In genomic region chr20:58870293-58871014, GRCh38 we compare ENCODE assay signal across 8 cellular contexts. TPM values are rescaled to one million over a fixed set of nuclear protein-coding genes. Genes with fewer than 3 reads are reported as not detected.
DNase-seq lines count a peak whose midpoint lies in the region; ATAC-seq and TF ChIP-seq lines count a peak whose summit lies in the region.

No MANE protein-coding gene starts in this region.

- H3K27me3 ChIP-seq in CD4-positive, alpha-beta T cell (ENCODE audit: control insufficient read depth, insufficient read depth, low read length), result no peaks in the 10 kb centered on the region
- H3K27me3 ChIP-seq in upper lobe of left lung, result no peaks in the 10 kb centered on the region

- H3K4me1 Mint-ChIP-seq in CD4-positive, alpha-beta T cell (ENCODE audit: low read depth), result peaks cover 5% of the 10 kb centered on the region
- peaks cover 11% of the 10 kb centered on the region for H3K4me1 Mint-ChIP-seq in activated CD8-positive, alpha-beta T cell treated with anti-CD3 and anti-CD28 coated beads for 36 hours (ENCODE audit: low read depth)

- no peaks in the 10 kb centered on the region for H3K27me3 Mint-ChIP-seq in CD4-positive, alpha-beta T cell
- H3K27me3 Mint-ChIP-seq in activated CD8-positive, alpha-beta T cell treated with anti-CD3 and anti-CD28 coated beads for 36 hours, result peaks cover 6% of the 10 kb centered on the region

- peak; percentile 67 for ATAC-seq in CD4-positive, alpha-beta T cell (ENCODE audit: poor library complexity)
- ATAC-seq in activated CD8-positive, alpha-beta T cell treated with anti-CD3 and anti-CD28 coated beads for 36 hours, result peak; percentile 76
- peak; percentile 85 to 87 for ATAC-seq in upper lobe of left lung (ENCODE audit: low FRiP score in 2 of 2)
- no peak for ATAC-seq in HG02884 (IDR thresholded peaks at IDR 0.05; ENCODE audit: unreplicated experiment)

- H3K27ac Mint-ChIP-seq in CD4-positive, alpha-beta T cell, result no peak overlapping the region
- no peak overlapping the region for H3K27ac Mint-ChIP-seq in activated CD8-positive, alpha-beta T cell treated with anti-CD3 and anti-CD28 coated beads for 36 hours

- intact Hi-C loops in CD4-positive, alpha-beta T cell (cut with DNase I, micrococcal nuclease), result loop anchor here (1.0 to 5.0 kb wide), 6 partner anchors 216 to 533 kb away; no protein-coding TSS in a partner anchor
- intact Hi-C loops in activated CD8-positive, alpha-beta T cell treated with anti-CD3 and anti-CD28 coated beads for 36 hours (cut with micrococcal nuclease), result loop anchor here (5.0 to 10.0 kb wide), 2 partner anchors 354 to 532 kb away; no protein-coding TSS in a partner anchor

- CTCF ChIA-PET in CD4-positive, alpha-beta T cell (lab: Charles Lee), result interaction anchor here (0.7 to 1.3 kb wide), 6 partner anchors 16 to 625 kb away, joined by 3 to 7 read pairs (median 4); partner anchors contain the start of gene NELFCD
- CTCF ChIA-PET in activated CD8-positive, alpha-beta T cell treated with anti-CD3 and anti-CD28 coated beads for 36 hours (lab: Charles Lee), result interaction anchor here (0.8 to 2.2 kb wide), 18 partner anchors 9 to 585 kb away, joined by 3 to 18 read pairs (median 4); no protein-coding TSS in a partner anchor

- peak in 8 of 10 experiments; percentile 38 to 64 (median 47) for DNase-seq in CD4-positive, alpha-beta T cell
- DNase-seq in HCEC 1CT, result peak; percentile 36
- peak; percentile 38 for DNase-seq in NCI-H748 treated with DMSO at 0.1 percent for 48 hours (lab: John Stamatoyannopoulos, UW)
- DNase-seq in activated CD8-positive, alpha-beta T cell treated with anti-CD3 and anti-CD28 coated beads for 36 hours, result peak; percentile 72
- peak; percentile 82 for DNase-seq in epidermal melanocyte (ENCODE audit: insufficient read length, low spot score)
- DNase-seq in mucosa of gallbladder (ENCODE audit: low spot score), result peak; percentile 69
- DNase-seq in upper lobe of left lung, result peak in 1 of 2 donors; percentile 77

- H3K4me3 ChIP-seq in upper lobe of left lung, result no peak overlapping the region

- POLR2A ChIA-PET in CD4-positive, alpha-beta T cell (lab: Charles Lee), result interaction anchor here (0.9 to 1.2 kb wide), 4 partner anchors 18 to 162 kb away, joined by 3 read pairs; partner anchors contain the start of gene NELFCD
- POLR2A ChIA-PET in activated CD8-positive, alpha-beta T cell treated with anti-CD3 and anti-CD28 coated beads for 36 hours (lab: Charles Lee), result interaction anchor here (1.1 kb wide), 1 partner anchor 351 kb away, joined by 3 read pairs; no protein-coding TSS in a partner anchor

- peak; percentile 86 for TF ChIP-seq CTCF in CD4-positive, alpha-beta T cell (IDR thresholded peaks at IDR 0.05)
- peak; percentile 88 for TF ChIP-seq CTCF in activated CD8-positive, alpha-beta T cell treated with anti-CD3 and anti-CD28 coated beads for 36 hours (IDR thresholded peaks at IDR 0.05)
- peak; percentile 73 to 86 (median 81) for TF ChIP-seq CTCF in upper lobe of left lung (IDR thresholded peaks at IDR 0.05)

- no peaks in the 10 kb centered on the region for H3K4me1 ChIP-seq in upper lobe of left lung

- no peak for TF ChIP-seq EP300 in upper lobe of left lung (IDR thresholded peaks at IDR 0.05)

- no peak overlapping the region for H3K27ac ChIP-seq in CD4-positive, alpha-beta T cell (ENCODE audit: low read depth, low read length)
- no peak overlapping the region for H3K27ac ChIP-seq in upper lobe of left lung

- H3K9me3 Mint-ChIP-seq in CD4-positive, alpha-beta T cell, result no peaks in the 10 kb centered on the region
- no peaks in the 10 kb centered on the region for H3K9me3 Mint-ChIP-seq in activated CD8-positive, alpha-beta T cell treated with anti-CD3 and anti-CD28 coated beads for 36 hours

- no peak overlapping the region for H3K4me3 Mint-ChIP-seq in CD4-positive, alpha-beta T cell
- no peak overlapping the region for H3K4me3 Mint-ChIP-seq in activated CD8-positive, alpha-beta T cell treated with anti-CD3 and anti-CD28 coated beads for 36 hours

- no peaks in the 10 kb centered on the region for H3K9me3 ChIP-seq in CD4-positive, alpha-beta T cell (ENCODE audit: control insufficient read depth, low read length)
- no peaks in the 10 kb centered on the region for H3K9me3 ChIP-seq in upper lobe of left lung

- no peaks in the 10 kb centered on the region for H3K36me3 Mint-ChIP-seq in CD4-positive, alpha-beta T cell (ENCODE audit: low read depth)
- no peaks in the 10 kb centered on the region for H3K36me3 Mint-ChIP-seq in activated CD8-positive, alpha-beta T cell treated with anti-CD3 and anti-CD28 coated beads for 36 hours (ENCODE audit: low read depth)

- 38 to 39% methylated on average over 7 of the region's 7 CpGs for WGBS in upper lobe of left lung, 2 donors

- no peak for TF ChIP-seq POLR2A in upper lobe of left lung (IDR thresholded peaks at IDR 0.05)

- no peaks in the 10 kb centered on the region for H3K36me3 ChIP-seq in upper lobe of left lung

RNA-seq across cellular contexts. Expression of gene GNAS, which starts 17.9 kb away (rescaled TPM):
- 1,000 to 10,000 TPM; 1,245 to 1,317 TPM for total RNA-seq in CD4-positive, alpha-beta T cell
- total RNA-seq in activated CD8-positive, alpha-beta T cell treated with anti-CD3 and anti-CD28 coated beads for 36 hours, result 100 to 1,000 TPM; 703 to 723 TPM
- total RNA-seq in mucosa of gallbladder (801 TPM), upper lobe of left lung (100 to 1,000 TPM; 520 to 910 (median 811) TPM)

RNA-seq across cellular contexts. Expression of gene GNAS-AS1, which starts 19.8 kb away (rescaled TPM):
- total RNA-seq in CD4-positive, alpha-beta T cell, result not detected
- total RNA-seq in activated CD8-positive, alpha-beta T cell treated with anti-CD3 and anti-CD28 coated beads for 36 hours, result 1 to 10 TPM; 1.7 to 2.0 TPM
- 1.6 TPM for total RNA-seq in mucosa of gallbladder
- 1 to 10 TPM in 1 of 6 donors, under 1 TPM in 4, not detected in 1; 0.30 to 2.1 (median 0.54) TPM for total RNA-seq in upper lobe of left lung
